Comparison of ENCODE assay signal across 20 cellular contexts in genomic region chr11:70672991-70673670, GRCh38.
DNase-seq lines count a peak whose midpoint lies in the region; ATAC-seq and TF ChIP-seq lines count a peak whose summit lies in the region.
"Had no signal": no experiment of that assay in that cellular context is flagged by ENCODE, and none has a peak within 500 bp of the region (broad histone marks: within the 10 kb centered on the region; RNA-seq: fewer than 3 reads in every experiment).

No MANE protein-coding gene starts in this region.

- no peak overlapping the region for H2BK12ac ChIP-seq in neuronal stem cell (ENCODE audit: low read length)

- peak; percentile 13 for DNase-seq in Right ventricle myocardium inferior (ENCODE audit: missing footprints)
- DNase-seq in Right ventricle myocardium superior, result no peak
- DNase-seq in medulla oblongata (ENCODE audit: extremely low spot score), result peak; percentile 22
- no peak for DNase-seq in neuronal stem cell (ENCODE audit: low spot score)
- no peak for DNase-seq in NCI-H510A (lab: John Stamatoyannopoulos, UW)
- DNase-seq in SIG-M5 (lab: John Stamatoyannopoulos, UW), result no peak
- DNase-seq in OCI-LY7 (ENCODE audit: low spot score), result no peak
- DNase-seq: 8988T; BE2C; CD4-positive, CD25-positive, alpha-beta regulatory T cell; CD8-positive, alpha-beta memory T cell; COR-L47; DMS 273 treated with DMSO at 0.1 percent for 48 hours; DMS53; DND-41; EL; GM23248; HFFc6 had no signal

- no peak overlapping the region for H2BK5ac ChIP-seq in neuronal stem cell (ENCODE audit: low read length)

- peaks cover 2 to 7% of the 10 kb centered on the region in 2 donors for H3K4me1 ChIP-seq in neuronal stem cell (ENCODE audit: control insufficient read depth in 2 of 2, insufficient read depth in 1 of 2, low read depth in 1 of 2, low read length in 2 of 2)
- no peaks in the 10 kb centered on the region for H3K4me1 ChIP-seq in OCI-LY7 (ENCODE audit: insufficient read depth, low read length, poor library complexity, severe bottlenecking)

- H3K27me3 ChIP-seq in neuronal stem cell (ENCODE audit: control insufficient read depth in 3 of 3, insufficient read depth in 3 of 3, low read depth in 1 of 3, low read length in 3 of 3), result peaks cover 0 to 4% (median 0%) of the 10 kb centered on the region in 3 experiments
- H3K27me3 ChIP-seq: BE2C had no signal

- H3K27ac ChIP-seq in neuronal stem cell (replicated peaks; ENCODE audit: low read length), result no peak overlapping the region
- H3K27ac ChIP-seq in OCI-LY7 (ENCODE audit: low read depth, low read length, poor library complexity, severe bottlenecking), result no peak overlapping the region
- H3K27ac ChIP-seq: GM23248, HL-60 had no signal

- no CpG with 5 or more reads among the region's 9 CpGs for WGBS in neuronal stem cell (ENCODE audit: extremely low coverage in 2 of 2, insufficient read length in 2 of 2, insufficient replicate concordance in 1 of 2), 2 donors

- CTCF ChIA-PET in OCI-LY7 (lab: Charles Lee; ENCODE audit: unreplicated experiment), result no interaction called here

- H2AFZ ChIP-seq in neuronal stem cell (ENCODE audit: low read length) (no peak overlapping the region), OCI-LY7 (ENCODE audit: low read length) (no peak overlapping the region)
- H2AFZ ChIP-seq: GM23248 had no signal

- BruUV-seq in OCI-LY7 (replicated peaks; lab: Mats Ljungman, UMichigan), result no TSS peak

- H4K91ac ChIP-seq in neuronal stem cell (ENCODE audit: low read depth, low read length, poor library complexity), result no peak overlapping the region

- no peaks in the 10 kb centered on the region for H4K20me1 ChIP-seq in OCI-LY7 (ENCODE audit: insufficient read depth, low read length)

- peak overlapping the region; percentile 67 for H3K14ac ChIP-seq in neuronal stem cell (ENCODE audit: low read length)

- H3K4me3 ChIP-seq in neuronal stem cell (ENCODE audit: low read length in 2 of 2) (no peak overlapping the region), OCI-LY7 (ENCODE audit: low read depth, low read length, poor library complexity, severe bottlenecking) (no peak overlapping the region)
- H3K4me3 ChIP-seq: GM12878, GM23248 had no signal

- no peak for TF ChIP-seq CTCF in OCI-LY7 (conservative IDR thresholded peaks at IDR 0.05; ENCODE audit: low read length)

- H3K4me2 ChIP-seq in neuronal stem cell (ENCODE audit: insufficient read depth, low read length, poor library complexity, severe bottlenecking), result no peak overlapping the region
- H3K4me2 ChIP-seq in OCI-LY7 (ENCODE audit: low read length), result no peak overlapping the region

- H3K36me3 ChIP-seq in neuronal stem cell (replicated peaks in 1 of 2; ENCODE audit: control insufficient read depth in 2 of 2, insufficient read depth in 2 of 2, low read length in 2 of 2) (no peaks in the 10 kb centered on the region), OCI-LY7 (ENCODE audit: insufficient read depth, low read length) (no peaks in the 10 kb centered on the region)
- H3K36me3 ChIP-seq: BE2C had no signal

- no peak overlapping the region for H3K4ac ChIP-seq in neuronal stem cell (ENCODE audit: low read length)

- no peak overlapping the region for H3K9ac ChIP-seq in neuronal stem cell (ENCODE audit: low read depth, low read length, poor library complexity)
- H3K9ac ChIP-seq: GM23248 had no signal

- POLR2A ChIA-PET in OCI-LY7 (lab: Charles Lee), result no interaction called here

- intact Hi-C loops in Right ventricle myocardium inferior (cut with DNase I), result no loop called here
- intact Hi-C loops in Right ventricle myocardium superior (cut with DNase I), result no loop called here
- intact Hi-C loops in OCI-LY7 (cut with micrococcal nuclease; ENCODE audit: unreplicated experiment), result no loop called here

- no peak for ATAC-seq in Right ventricle myocardium inferior
- no peak for ATAC-seq in Right ventricle myocardium superior (ENCODE audit: poor library complexity)
- ATAC-seq: GM12878 had no signal

- H3K9me3 ChIP-seq in neuronal stem cell (replicated peaks in 1 of 2; ENCODE audit: control insufficient read depth in 2 of 2, insufficient read depth in 1 of 2, low read depth in 1 of 2, low read length in 2 of 2) (peaks cover 0 to 2% of the 10 kb centered on the region in 2 donors), OCI-LY7 (ENCODE audit: low read length) (no peaks in the 10 kb centered on the region)
- H3K9me3 ChIP-seq: BE2C had no signal

- H2AK5ac ChIP-seq in neuronal stem cell (ENCODE audit: low read depth, low read length), result peak overlapping the region; percentile 23

- no peak overlapping the region for H2BK120ac ChIP-seq in neuronal stem cell (ENCODE audit: low read depth, low read length)

- H3K79me1 ChIP-seq in neuronal stem cell (ENCODE audit: low read depth, low read length), result no peaks in the 10 kb centered on the region

- H3K18ac ChIP-seq in neuronal stem cell (ENCODE audit: low read length), result peak overlapping the region; percentile 55

- H3K9me2 ChIP-seq in OCI-LY7 (ENCODE audit: insufficient read depth, low read length), result no peaks in the 10 kb centered on the region

- H3K79me2 ChIP-seq in OCI-LY7 (ENCODE audit: insufficient read depth, low read depth, low read length), result no peaks in the 10 kb centered on the region

- H2BK15ac ChIP-seq in neuronal stem cell (ENCODE audit: low read length), result no peak overlapping the region

- no peak overlapping the region for H4K8ac ChIP-seq in neuronal stem cell (ENCODE audit: low read depth, low read length)

- peak overlapping the region; percentile 4 for H3K23ac ChIP-seq in neuronal stem cell (ENCODE audit: low read depth, low read length, poor library complexity)

Comparison
In these comparisons a context has a peak if more than half of its experiments do, and no peak if none do; other contexts are left out.
1. DNase-seq: peak in Right ventricle myocardium inferior (single experiment) and medulla oblongata (single experiment); none in Right ventricle myocardium superior (single experiment), neuronal stem cell (single experiment), NCI-H510A (single experiment), SIG-M5 (single experiment) and OCI-LY7 (single experiment).